In the genomic region with DNA sequence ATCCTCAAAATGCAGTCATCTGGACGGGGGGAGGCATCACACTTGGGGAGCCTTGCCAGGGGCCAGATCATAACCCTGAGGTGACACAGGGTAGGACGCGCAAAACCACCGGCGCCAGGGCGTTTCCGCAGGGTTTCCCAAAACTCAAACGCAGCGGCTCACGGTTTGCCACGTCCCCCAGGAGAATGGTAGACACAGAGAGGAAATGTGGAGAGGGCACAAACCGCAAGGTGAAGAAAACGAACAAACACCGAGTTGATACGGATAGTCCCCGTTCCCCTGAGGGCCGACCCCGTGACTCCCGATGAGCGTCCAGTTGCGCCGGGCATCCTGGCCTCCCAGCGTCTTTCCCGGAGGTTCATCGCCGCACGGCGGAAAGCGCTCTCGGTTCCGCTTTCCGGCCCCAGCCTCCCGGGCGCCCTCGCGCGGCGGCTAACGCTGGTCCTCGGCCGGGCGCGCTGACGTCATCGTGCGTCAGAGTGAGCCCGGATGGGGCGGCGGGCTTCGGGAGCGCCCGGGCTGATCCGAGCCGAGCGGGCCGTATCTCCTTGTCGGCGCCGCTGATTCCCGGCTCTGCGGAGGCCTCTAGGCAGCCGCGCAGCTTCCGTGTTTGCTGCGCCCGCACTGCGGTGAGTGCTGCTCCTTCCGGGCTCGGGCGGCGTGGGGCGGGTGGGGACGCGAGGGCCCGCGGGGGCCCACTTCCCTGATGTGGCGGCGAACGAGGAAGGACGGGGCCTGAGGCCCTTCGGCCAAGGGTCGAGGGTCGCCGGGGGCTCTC, we compare ENCODE assay signal across 8 cellular contexts. TPM values are rescaled to one million over a fixed set of nuclear protein-coding genes. Genes with fewer than 3 reads are reported as not detected.
DNase-seq lines count a peak whose midpoint lies in the region; ATAC-seq and TF ChIP-seq lines count a peak whose summit lies in the region.

A gene (plus strand): TSS at position 467 of the 778 bp plus-strand sequence. CDS start 2,641 bp downstream, outside the sequence.

- H3K27ac ChIP-seq in fibroblast of lung (ENCODE audit: insufficient read depth, low read length), result peak within 1 kb of the TSS; percentile 99

- peaks cover 10% of the 10 kb centered on the region for H3K4me1 ChIP-seq in fibroblast of lung (ENCODE audit: control insufficient read depth, extremely low read depth, insufficient read depth, low read length)

- peaks cover 20% of the 10 kb centered on the region for H3K36me3 Mint-ChIP-seq in activated T-helper 1 cell treated with anti-CD3 and anti-CD28 coated beads, Interleukin-12 subunit alpha, Interleukin-12 subunit beta, Interleukin-2, Interleukin-4 antibody, amounts not matched to agents 30 ng/mL and 10 ng/mL and 1 ng/mL, durations not matched to agents 14 hours and 24 hours and 36 hours (ENCODE audit: low read depth)
- H3K36me3 Mint-ChIP-seq in naive thymus-derived CD8-positive, alpha-beta T cell, result peaks cover 0 to 21% (median 9%) of the 10 kb centered on the region in 3 donors

- no peaks in the 10 kb centered on the region for H4K20me1 ChIP-seq in fibroblast of lung (ENCODE audit: control insufficient read depth, extremely low read depth, insufficient read depth, low read length)

- POLR2A ChIA-PET in naive thymus-derived CD8-positive, alpha-beta T cell (lab: Charles Lee), result interaction anchor here (0.6 to 5.4 kb wide), 6 partner anchors 13 to 149 kb away, joined by 3 to 42 read pairs (median 4); a partner anchor contains a TSS

- H3K9me3 Mint-ChIP-seq in activated T-helper 1 cell treated with anti-CD3 and anti-CD28 coated beads, Interleukin-12 subunit alpha, Interleukin-12 subunit beta, Interleukin-2, Interleukin-4 antibody, amounts not matched to agents 30 ng/mL and 10 ng/mL and 1 ng/mL, durations not matched to agents 14 hours and 24 hours and 36 hours, result no peaks in the 10 kb centered on the region
- no peaks in the 10 kb centered on the region for H3K9me3 Mint-ChIP-seq in naive thymus-derived CD8-positive, alpha-beta T cell

- no peaks in the 10 kb centered on the region for H3K9me3 ChIP-seq in fibroblast of lung (ENCODE audit: control insufficient read depth, insufficient read depth, low read depth, low read length)

- peaks cover 46% of the 10 kb centered on the region for H3K79me2 ChIP-seq in fibroblast of lung (ENCODE audit: control insufficient read depth, insufficient read depth, low read length)

- H3K4me1 Mint-ChIP-seq in activated T-helper 1 cell treated with anti-CD3 and anti-CD28 coated beads, Interleukin-12 subunit alpha, Interleukin-12 subunit beta, Interleukin-2, Interleukin-4 antibody, amounts not matched to agents 30 ng/mL and 10 ng/mL and 1 ng/mL, durations not matched to agents 14 hours and 24 hours and 36 hours (ENCODE audit: low read depth), result peaks cover 45% of the 10 kb centered on the region
- H3K4me1 Mint-ChIP-seq in naive thymus-derived CD8-positive, alpha-beta T cell, result peaks cover 19 to 48% (median 42%) of the 10 kb centered on the region in 4 donors

- peak; percentile 90 for ATAC-seq in GM21723 (IDR thresholded peaks at IDR 0.05; ENCODE audit: unreplicated experiment)
- ATAC-seq in naive thymus-derived CD8-positive, alpha-beta T cell, result peak; percentile 83 to 85

- DNase-seq in Daoy (ENCODE audit: low read depth) (peak; percentile 96), KG1 (lab: John Stamatoyannopoulos, UW) (peak; percentile 97), RKO (ENCODE audit: low spot score) (peak; percentile 94), fibroblast of lung (ENCODE audit: low read depth in 2 of 2) (peak; percentile 85 to 92)
- peak; percentile 94 for DNase-seq in activated T-helper 1 cell treated with anti-CD3 and anti-CD28 coated beads, Interleukin-12 subunit alpha, Interleukin-12 subunit beta, Interleukin-2, Interleukin-4 antibody, amounts not matched to agents 30 ng/mL and 10 ng/mL and 1 ng/mL, durations not matched to agents 14 hours and 24 hours and 36 hours (ENCODE audit: low spot score)
- DNase-seq in naive thymus-derived CD8-positive, alpha-beta T cell, result peak; percentile 92 to 97 (median 95)
- DNase-seq in stimulated activated naive CD4-positive, alpha-beta T cell treated with Interleukin-2 at 50 U/mL for 16 hours (lab: John Stamatoyannopoulos, UW), result peak; percentile 92

- peak within 1 kb of the TSS; percentile 92 for H2AFZ ChIP-seq in fibroblast of lung (ENCODE audit: low read length)

- peak within 1 kb of the TSS; percentile 95 for H3K9ac ChIP-seq in fibroblast of lung (ENCODE audit: insufficient read depth, low read length)

- peak within 1 kb of the TSS; percentile 98 for H3K4me3 Mint-ChIP-seq in activated T-helper 1 cell treated with anti-CD3 and anti-CD28 coated beads, Interleukin-12 subunit alpha, Interleukin-12 subunit beta, Interleukin-2, Interleukin-4 antibody, amounts not matched to agents 30 ng/mL and 10 ng/mL and 1 ng/mL, durations not matched to agents 14 hours and 24 hours and 36 hours
- H3K4me3 Mint-ChIP-seq in naive thymus-derived CD8-positive, alpha-beta T cell, result peak within 1 kb of the TSS; percentile 93 to 99 (median 98)

- H3K4me3 ChIP-seq in fibroblast of lung (replicated peaks in 1 of 4; ENCODE audit: control extremely low read depth in 1 of 4, insufficient read depth in 1 of 4, low read depth in 3 of 4, low read length in 4 of 4), result peak within 1 kb of the TSS; percentile 78 to 98 (median 92)

- H3K27me3 Mint-ChIP-seq in activated T-helper 1 cell treated with anti-CD3 and anti-CD28 coated beads, Interleukin-12 subunit alpha, Interleukin-12 subunit beta, Interleukin-2, Interleukin-4 antibody, amounts not matched to agents 30 ng/mL and 10 ng/mL and 1 ng/mL, durations not matched to agents 14 hours and 24 hours and 36 hours (ENCODE audit: insufficient read depth), result no peaks in the 10 kb centered on the region
- H3K27me3 Mint-ChIP-seq in naive thymus-derived CD8-positive, alpha-beta T cell, result no peaks in the 10 kb centered on the region

- peak; percentile 60 to 65 for TF ChIP-seq CTCF in fibroblast of lung (conservative IDR thresholded peaks at IDR 0.05 in 1 of 2, IDR thresholded peaks at IDR 0.05 in 1 of 2; ENCODE audit: low read depth in 1 of 2, low read length in 2 of 2)

- no peaks in the 10 kb centered on the region for H3K36me3 ChIP-seq in fibroblast of lung (ENCODE audit: control insufficient read depth, insufficient read depth, low read length)

- intact Hi-C loops in activated T-helper 1 cell treated with anti-CD3 and anti-CD28 coated beads, Interleukin-12 subunit alpha, Interleukin-12 subunit beta, Interleukin-2, Interleukin-4 antibody, amounts not matched to agents 30 ng/mL and 10 ng/mL and 1 ng/mL, durations not matched to agents 14 hours and 24 hours and 36 hours (cut with micrococcal nuclease), result loop anchor here (1.0 to 10.0 kb wide), 11 partner anchors 21 to 762 kb away; a partner anchor contains a TSS

- H3K27ac Mint-ChIP-seq in activated T-helper 1 cell treated with anti-CD3 and anti-CD28 coated beads, Interleukin-12 subunit alpha, Interleukin-12 subunit beta, Interleukin-2, Interleukin-4 antibody, amounts not matched to agents 30 ng/mL and 10 ng/mL and 1 ng/mL, durations not matched to agents 14 hours and 24 hours and 36 hours, result peak within 1 kb of the TSS; percentile 99
- H3K27ac Mint-ChIP-seq in naive thymus-derived CD8-positive, alpha-beta T cell, result peak within 1 kb of the TSS; percentile 98 to 100 (median 100)

- no peaks in the 10 kb centered on the region for H3K27me3 ChIP-seq in fibroblast of lung (ENCODE audit: control insufficient read depth, insufficient read depth, low read length)

- H3K4me2 ChIP-seq in fibroblast of lung (ENCODE audit: extremely low read depth, insufficient read depth, low read length), result peak within 1 kb of the TSS; percentile 96

RNA-seq across cellular contexts. Expression of the gene that starts here (rescaled TPM):
- 73.1 and 105 TPM in 2 replicates for total RNA-seq in Daoy (2014; rRNA removed; shearing (Covaris generic))
- total RNA-seq in activated T-helper 1 cell treated with anti-CD3 and anti-CD28 coated beads, Interleukin-12 subunit alpha, Interleukin-12 subunit beta, Interleukin-2, Interleukin-4 antibody, amounts not matched to agents 30 ng/mL and 10 ng/mL and 1 ng/mL, durations not matched to agents 14 hours and 24 hours and 36 hours, result 30.6 and 33.3 TPM in 2 replicates
- total RNA-seq in fibroblast of lung, result 59.6 and 69.3 TPM in 2 replicates
- polyA plus RNA-seq in fibroblast of lung, result 38.4 and 45.4 TPM in 2 replicates
- polyA plus RNA-seq in fibroblast of lung (2012), result 36.1 and 42.1 TPM in 2 replicates
- 9.2 and 20.0 TPM in 2 replicates for polyA minus RNA-seq in fibroblast of lung (ENCODE audit: low replicate concordance)
- 10 to 100 TPM; 56.4 to 56.9 TPM for total RNA-seq in naive thymus-derived CD8-positive, alpha-beta T cell
- 10 to 100 TPM; 29.6 to 41.9 (median 32.2) TPM for polyA plus RNA-seq in naive thymus-derived CD8-positive, alpha-beta T cell

Comparison
In these comparisons a context has a peak if more than half of its experiments do, and no peak if none do; other contexts are left out.
1. Peak in every context shown above with its lines: DNase-seq, ATAC-seq, H3K4me3 ChIP-seq and H3K27ac ChIP-seq.